1 cellular context compared by ENCODE assay signal in the genomic region with DNA sequence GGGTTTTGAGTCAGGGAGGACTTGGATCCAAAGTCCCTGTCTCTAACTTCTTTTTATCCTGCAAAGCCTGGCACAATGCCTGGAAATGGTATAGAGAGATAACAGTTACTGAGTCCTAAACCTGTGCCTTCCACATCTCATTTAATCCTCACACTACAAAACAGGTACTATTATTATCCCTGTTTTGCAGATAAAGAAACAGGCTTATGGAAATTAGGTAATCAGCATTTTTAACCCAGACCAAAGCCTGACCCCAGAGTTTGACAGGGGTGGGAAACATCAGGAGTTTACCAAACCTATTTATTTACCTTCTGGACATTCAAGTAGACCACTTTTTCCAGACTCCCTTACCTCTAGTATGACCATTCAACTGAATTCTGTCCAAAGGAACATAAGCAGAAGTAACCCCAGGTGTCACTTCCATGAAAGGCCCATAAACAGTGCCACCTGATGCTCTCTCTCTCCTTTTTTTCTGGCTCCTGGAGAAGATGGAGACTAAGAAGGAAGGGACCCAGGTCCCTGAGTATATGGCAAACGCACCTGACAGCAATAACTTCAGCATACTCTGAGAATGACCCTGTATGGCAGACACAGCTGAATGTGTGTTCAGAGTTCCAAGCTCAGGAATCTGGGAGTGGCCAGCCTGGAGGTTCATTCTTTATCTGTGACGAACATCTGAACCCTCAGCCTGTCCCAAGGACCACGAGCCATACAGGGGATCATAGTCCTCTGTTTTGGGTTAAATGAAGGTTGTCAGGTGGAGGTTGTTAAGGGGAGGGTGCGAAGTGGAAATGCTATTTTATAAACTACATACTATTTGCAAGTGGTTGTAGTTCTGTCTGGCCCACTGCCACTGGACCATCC.
TF ChIP-seq lines count a peak whose summit lies in the region.

No MANE protein-coding gene starts in this region.

TF ChIP-seq in HepG2, 621 proteins besides CTCF, POLR2A, EP300 and RAD21 (continued from another document and continues in another):
- TF ChIP-seq NBN (conservative IDR thresholded peaks at IDR 0.05) (no peak), RFX5 (IDR thresholded peaks at IDR 0.05; ENCODE audit: low read depth, low read length) (no peak; the same call in 1 of the 2 replicates), HMGA1 (CRISPR knock-in tag; conservative IDR thresholded peaks at IDR 0.05) (no peak), IKZF1 (IDR thresholded peaks at IDR 0.05) (no peak), HOXA5 (CRISPR knock-in tag; IDR thresholded peaks at IDR 0.05) (no peak), RXRA (CRISPR knock-in tag; IDR thresholded peaks at IDR 0.05) (no peak; the same call in 1 of the 2 replicates), ZMYM2 (CRISPR knock-in tag; IDR thresholded peaks at IDR 0.05) (0 out of 2 replicates have a peak, but pooled peaks have one; percentile 38), CREB1 (IDR thresholded peaks at IDR 0.05) (peak; percentile 51), CREB1 (CRISPR knock-in tag; IDR thresholded peaks at IDR 0.05) (peak; percentile 59), ZNF460 (CRISPR knock-in tag; IDR thresholded peaks at IDR 0.05; ENCODE audit: borderline replicate concordance) (no peak), SIX1 (CRISPR knock-in tag; IDR thresholded peaks at IDR 0.05; ENCODE audit: borderline replicate concordance) (no peak), ZNF329 (CRISPR knock-in tag; IDR thresholded peaks at IDR 0.05; ENCODE audit: low read depth) (no peak), WIZ (CRISPR knock-in tag; IDR thresholded peaks at IDR 0.05) (no peak), ZSCAN20 (CRISPR knock-in tag; IDR thresholded peaks at IDR 0.05; ENCODE audit: borderline replicate concordance) (no peak), SAP130 (CRISPR knock-in tag; IDR thresholded peaks at IDR 0.05; ENCODE audit: low read depth) (peak; percentile 37; the same call in 1 of the 2 replicates), ZNF747 (CRISPR knock-in tag; IDR thresholded peaks at IDR 0.05; ENCODE audit: borderline replicate concordance) (no peak), KDM5A (IDR thresholded peaks at IDR 0.05; ENCODE audit: borderline replicate concordance, low read length) (no peak), KDM4B (CRISPR knock-in tag; IDR thresholded peaks at IDR 0.05) (no peak), BRCA1 (CRISPR knock-in tag; IDR thresholded peaks at IDR 0.05) (no peak), FOXA3 (CRISPR knock-in tag; IDR thresholded peaks at IDR 0.05) (0 out of 2 replicates have a peak, but pooled peaks have one; percentile 11), DNMT1 (CRISPR knock-in tag; IDR thresholded peaks at IDR 0.05) (no peak), POLR2G (IDR thresholded peaks at IDR 0.05; ENCODE audit: low read depth, low read length) (peak; percentile 45; the same call in 1 of the 2 replicates), ZNF33A (CRISPR knock-in tag; IDR thresholded peaks at IDR 0.05; ENCODE audit: borderline replicate concordance) (no peak), ZNF20 (CRISPR knock-in tag; IDR thresholded peaks at IDR 0.05) (no peak), KAT8 (CRISPR knock-in tag; IDR thresholded peaks at IDR 0.05) (peak; percentile 27; the same call in 1 of the 2 replicates), JUN (CRISPR knock-in tag; IDR thresholded peaks at IDR 0.05) (no peak), CCDC6 (CRISPR knock-in tag; IDR thresholded peaks at IDR 0.05) (no peak)
- TF ChIP-seq, protein P1, sequence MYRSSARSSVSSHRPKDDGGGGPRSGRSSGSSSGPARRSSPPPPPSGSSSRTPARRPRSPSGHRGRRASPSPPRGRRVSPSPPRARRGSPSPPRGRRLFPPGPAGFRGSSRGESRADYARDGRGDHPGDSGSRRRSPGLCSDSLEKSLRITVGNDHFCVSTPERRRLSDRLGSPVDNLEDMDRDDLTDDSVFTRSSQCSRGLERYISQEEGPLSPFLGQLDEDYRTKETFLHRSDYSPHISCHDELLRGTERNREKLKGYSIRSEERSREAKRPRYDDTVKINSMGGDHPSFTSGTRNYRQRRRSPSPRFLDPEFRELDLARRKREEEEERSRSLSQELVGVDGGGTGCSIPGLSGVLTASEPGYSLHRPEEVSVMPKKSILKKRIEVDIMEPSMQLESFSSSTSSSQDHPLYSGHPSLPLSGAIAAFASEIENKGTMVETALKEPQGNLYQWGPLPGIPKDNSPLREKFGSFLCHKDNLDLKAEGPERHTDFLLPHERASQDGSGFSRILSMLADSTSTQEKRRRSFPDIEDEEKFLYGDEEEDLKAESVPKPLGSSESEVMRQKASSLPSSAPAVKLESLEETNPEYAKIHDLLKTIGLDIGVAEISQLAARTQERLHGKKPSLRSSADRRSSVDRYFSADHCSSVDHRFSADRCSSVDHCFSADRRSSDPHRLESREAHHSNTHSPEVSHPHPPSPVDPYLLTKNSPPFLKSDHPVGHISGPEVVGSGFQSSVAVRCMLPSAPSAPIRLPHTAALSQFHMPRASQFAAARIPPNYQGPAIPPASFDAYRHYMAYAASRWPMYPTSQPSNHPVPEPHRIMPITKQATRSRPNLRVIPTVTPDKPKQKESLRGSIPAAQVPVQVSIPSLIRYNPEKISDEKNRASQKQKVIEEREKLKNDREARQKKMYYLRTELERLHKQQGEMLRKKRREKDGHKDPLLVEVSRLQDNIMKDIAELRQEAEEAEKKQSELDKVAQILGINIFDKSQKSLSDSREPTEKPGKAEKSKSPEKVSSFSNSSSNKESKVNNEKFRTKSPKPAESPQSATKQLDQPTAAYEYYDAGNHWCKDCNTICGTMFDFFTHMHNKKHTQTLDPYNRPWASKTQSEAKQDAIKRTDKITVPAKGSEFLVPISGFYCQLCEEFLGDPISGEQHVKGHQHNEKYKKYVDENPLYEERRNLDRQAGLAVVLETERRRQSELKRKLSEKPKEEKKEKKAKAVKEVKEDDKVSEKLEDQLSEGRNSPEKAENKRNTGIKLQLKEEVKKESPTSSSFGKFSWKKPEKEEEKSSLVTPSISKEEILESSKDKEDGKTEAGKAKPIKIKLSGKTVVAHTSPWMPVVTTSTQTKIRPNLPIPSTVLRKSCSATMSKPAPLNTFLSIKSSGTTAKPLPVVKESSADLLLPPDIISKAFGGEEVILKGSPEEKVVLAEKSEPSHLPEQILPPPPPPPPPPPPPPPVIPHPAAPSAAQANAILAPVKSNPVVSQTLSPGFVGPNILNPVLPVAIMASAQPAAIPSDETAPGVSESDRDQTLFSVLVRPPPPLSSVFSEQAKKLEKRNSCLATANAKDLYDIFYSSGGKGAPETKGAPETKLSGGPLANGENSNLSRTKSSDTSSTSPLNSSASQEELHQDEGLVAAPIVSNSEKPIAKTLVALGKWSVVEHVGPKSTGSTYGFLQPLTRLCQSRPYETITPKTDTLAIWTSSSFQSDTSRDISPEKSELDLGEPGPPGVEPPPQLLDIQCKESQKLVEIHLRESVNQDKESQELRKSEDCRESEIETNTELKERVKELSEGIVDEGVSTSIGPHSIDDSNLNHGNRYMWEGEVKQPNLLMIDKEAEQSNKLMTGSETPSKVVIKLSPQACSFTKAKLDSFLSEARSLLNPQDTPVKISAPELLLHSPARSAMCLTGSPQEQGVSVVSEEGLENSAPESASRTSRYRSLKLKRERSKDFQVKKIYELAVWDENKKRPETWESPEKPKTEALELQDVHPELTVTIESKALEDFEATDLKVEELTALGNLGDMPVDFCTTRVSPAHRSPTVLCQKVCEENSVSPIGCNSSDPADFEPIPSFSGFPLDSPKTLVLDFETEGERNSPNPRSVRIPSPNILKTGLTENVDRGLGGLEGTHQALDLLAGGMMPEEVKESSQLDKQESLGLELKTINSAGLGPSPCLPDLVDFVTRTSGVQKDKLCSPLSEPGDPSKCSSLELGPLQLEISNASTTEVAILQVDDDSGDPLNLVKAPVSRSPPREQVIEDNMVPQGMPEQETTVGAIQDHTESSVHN (CRISPR knock-in tag; IDR thresholded peaks at IDR 0.05): no peak
- TF ChIP-seq, protein P2, sequence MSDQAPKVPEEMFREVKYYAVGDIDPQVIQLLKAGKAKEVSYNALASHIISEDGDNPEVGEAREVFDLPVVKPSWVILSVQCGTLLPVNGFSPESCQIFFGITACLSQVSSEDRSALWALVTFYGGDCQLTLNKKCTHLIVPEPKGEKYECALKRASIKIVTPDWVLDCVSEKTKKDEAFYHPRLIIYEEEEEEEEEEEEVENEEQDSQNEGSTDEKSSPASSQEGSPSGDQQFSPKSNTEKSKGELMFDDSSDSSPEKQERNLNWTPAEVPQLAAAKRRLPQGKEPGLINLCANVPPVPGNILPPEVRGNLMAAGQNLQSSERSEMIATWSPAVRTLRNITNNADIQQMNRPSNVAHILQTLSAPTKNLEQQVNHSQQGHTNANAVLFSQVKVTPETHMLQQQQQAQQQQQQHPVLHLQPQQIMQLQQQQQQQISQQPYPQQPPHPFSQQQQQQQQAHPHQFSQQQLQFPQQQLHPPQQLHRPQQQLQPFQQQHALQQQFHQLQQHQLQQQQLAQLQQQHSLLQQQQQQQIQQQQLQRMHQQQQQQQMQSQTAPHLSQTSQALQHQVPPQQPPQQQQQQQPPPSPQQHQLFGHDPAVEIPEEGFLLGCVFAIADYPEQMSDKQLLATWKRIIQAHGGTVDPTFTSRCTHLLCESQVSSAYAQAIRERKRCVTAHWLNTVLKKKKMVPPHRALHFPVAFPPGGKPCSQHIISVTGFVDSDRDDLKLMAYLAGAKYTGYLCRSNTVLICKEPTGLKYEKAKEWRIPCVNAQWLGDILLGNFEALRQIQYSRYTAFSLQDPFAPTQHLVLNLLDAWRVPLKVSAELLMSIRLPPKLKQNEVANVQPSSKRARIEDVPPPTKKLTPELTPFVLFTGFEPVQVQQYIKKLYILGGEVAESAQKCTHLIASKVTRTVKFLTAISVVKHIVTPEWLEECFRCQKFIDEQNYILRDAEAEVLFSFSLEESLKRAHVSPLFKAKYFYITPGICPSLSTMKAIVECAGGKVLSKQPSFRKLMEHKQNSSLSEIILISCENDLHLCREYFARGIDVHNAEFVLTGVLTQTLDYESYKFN (CRISPR knock-in tag; conservative IDR thresholded peaks at IDR 0.05): peak; percentile 40; the same call in 1 of the 2 replicates
- TF ChIP-seq, protein P3, sequence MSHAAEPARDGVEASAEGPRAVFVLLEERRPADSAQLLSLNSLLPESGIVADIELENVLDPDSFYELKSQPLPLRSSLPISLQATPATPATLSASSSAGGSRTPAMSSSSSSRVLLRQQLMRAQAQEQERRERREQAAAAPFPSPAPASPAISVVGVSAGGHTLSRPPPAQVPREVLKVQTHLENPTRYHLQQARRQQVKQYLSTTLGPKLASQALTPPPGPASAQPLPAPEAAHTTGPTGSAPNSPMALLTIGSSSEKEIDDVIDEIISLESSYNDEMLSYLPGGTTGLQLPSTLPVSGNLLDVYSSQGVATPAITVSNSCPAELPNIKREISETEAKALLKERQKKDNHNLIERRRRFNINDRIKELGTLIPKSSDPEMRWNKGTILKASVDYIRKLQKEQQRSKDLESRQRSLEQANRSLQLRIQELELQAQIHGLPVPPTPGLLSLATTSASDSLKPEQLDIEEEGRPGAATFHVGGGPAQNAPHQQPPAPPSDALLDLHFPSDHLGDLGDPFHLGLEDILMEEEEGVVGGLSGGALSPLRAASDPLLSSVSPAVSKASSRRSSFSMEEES (CRISPR knock-in tag; IDR thresholded peaks at IDR 0.05): no peak; the same call in 1 of the 2 replicates
- TF ChIP-seq, protein P4, sequence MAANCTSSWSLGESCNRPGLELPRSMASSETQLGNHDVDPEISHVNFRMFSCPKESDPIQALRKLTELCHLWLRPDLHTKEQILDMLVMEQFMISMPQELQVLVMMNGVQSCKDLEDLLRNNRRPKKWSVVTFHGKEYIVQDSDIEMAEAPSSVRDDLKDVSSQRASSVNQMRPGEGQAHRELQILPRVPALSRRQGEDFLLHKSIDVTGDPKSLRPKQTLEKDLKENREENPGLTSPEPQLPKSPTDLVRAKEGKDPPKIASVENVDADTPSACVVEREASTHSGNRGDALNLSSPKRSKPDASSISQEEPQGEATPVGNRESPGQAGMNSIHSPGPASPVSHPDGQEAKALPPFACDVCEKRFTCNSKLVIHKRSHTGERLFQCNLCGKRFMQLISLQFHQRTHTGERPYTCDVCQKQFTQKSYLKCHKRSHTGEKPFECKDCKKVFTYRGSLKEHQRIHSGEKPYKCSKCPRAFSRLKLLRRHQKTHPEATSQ (CRISPR knock-in tag; IDR thresholded peaks at IDR 0.05; ENCODE audit: borderline replicate concordance): 0 out of 2 replicates have a peak, but pooled peaks have one; percentile 58
- TF ChIP-seq, protein P5, sequence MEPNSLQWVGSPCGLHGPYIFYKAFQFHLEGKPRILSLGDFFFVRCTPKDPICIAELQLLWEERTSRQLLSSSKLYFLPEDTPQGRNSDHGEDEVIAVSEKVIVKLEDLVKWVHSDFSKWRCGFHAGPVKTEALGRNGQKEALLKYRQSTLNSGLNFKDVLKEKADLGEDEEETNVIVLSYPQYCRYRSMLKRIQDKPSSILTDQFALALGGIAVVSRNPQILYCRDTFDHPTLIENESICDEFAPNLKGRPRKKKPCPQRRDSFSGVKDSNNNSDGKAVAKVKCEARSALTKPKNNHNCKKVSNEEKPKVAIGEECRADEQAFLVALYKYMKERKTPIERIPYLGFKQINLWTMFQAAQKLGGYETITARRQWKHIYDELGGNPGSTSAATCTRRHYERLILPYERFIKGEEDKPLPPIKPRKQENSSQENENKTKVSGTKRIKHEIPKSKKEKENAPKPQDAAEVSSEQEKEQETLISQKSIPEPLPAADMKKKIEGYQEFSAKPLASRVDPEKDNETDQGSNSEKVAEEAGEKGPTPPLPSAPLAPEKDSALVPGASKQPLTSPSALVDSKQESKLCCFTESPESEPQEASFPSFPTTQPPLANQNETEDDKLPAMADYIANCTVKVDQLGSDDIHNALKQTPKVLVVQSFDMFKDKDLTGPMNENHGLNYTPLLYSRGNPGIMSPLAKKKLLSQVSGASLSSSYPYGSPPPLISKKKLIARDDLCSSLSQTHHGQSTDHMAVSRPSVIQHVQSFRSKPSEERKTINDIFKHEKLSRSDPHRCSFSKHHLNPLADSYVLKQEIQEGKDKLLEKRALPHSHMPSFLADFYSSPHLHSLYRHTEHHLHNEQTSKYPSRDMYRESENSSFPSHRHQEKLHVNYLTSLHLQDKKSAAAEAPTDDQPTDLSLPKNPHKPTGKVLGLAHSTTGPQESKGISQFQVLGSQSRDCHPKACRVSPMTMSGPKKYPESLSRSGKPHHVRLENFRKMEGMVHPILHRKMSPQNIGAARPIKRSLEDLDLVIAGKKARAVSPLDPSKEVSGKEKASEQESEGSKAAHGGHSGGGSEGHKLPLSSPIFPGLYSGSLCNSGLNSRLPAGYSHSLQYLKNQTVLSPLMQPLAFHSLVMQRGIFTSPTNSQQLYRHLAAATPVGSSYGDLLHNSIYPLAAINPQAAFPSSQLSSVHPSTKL (CRISPR knock-in tag; IDR thresholded peaks at IDR 0.05): peak; percentile 34; the same call in 1 of the 2 replicates
- TF ChIP-seq, protein P6, sequence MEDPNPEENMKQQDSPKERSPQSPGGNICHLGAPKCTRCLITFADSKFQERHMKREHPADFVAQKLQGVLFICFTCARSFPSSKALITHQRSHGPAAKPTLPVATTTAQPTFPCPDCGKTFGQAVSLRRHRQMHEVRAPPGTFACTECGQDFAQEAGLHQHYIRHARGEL (CRISPR knock-in tag; IDR thresholded peaks at IDR 0.05): no peak
- TF ChIP-seq, protein P7, sequence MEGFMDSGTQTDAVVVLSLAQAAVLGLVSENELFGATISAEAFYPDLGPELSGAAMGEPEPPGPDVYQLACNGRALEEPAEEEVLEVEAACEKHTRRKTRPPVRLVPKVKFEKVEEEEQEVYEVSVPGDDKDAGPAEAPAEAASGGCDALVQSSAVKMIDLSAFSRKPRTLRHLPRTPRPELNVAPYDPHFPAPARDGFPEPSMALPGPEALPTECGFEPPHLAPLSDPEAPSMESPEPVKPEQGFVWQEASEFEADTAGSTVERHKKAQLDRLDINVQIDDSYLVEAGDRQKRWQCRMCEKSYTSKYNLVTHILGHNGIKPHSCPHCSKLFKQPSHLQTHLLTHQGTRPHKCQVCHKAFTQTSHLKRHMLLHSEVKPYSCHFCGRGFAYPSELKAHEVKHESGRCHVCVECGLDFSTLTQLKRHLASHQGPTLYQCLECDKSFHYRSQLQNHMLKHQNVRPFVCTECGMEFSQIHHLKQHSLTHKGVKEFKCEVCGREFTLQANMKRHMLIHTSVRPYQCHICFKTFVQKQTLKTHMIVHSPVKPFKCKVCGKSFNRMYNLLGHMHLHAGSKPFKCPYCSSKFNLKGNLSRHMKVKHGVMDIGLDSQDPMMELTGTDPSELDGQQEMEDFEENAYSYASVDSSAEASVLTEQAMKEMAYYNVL (CRISPR knock-in tag; IDR thresholded peaks at IDR 0.05; ENCODE audit: borderline replicate concordance): no peak
